In the genomic region with DNA sequence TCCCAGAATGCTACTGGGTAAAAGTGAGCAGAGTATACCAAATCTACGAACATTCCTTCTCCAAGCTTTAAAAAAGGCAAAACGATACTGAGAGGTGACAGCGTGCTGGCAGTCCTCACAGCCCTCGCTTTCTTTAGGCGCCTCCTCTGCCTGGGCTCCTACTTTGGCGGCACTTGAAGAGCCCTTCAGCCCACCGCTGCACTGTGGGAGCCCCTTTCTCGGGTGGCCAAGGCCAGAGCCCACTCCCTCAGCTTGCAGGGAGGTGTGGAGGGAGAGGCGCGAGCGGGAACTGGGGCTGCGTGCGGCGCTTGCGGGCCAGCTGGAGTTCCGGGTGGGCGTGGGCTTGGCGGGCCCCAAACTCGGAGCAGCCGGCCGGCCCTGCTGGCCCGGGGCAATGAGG, we compare ENCODE assay signal across 8 cellular contexts. TPM values are rescaled to one million over a fixed set of nuclear protein-coding genes. Genes with fewer than 3 reads are reported as not detected.
DNase-seq lines count a peak whose midpoint lies in the region; ATAC-seq and TF ChIP-seq lines count a peak whose summit lies in the region.
"Not testable (repeated sequence)": the region's sequence is repeated elsewhere in the genome, so short reads cannot be mapped to it uniquely, and the experiment has no call there.

No MANE protein-coding gene starts in this region.

- H3K27ac ChIP-seq in ascending aorta = peak overlapping the region; percentile 46 to 65
- H3K27ac ChIP-seq in right lobe of liver; rectal smooth muscle tissue (ENCODE audit: low read depth, low read length); subcutaneous abdominal adipose tissue (ENCODE audit: low read depth, low read length): not testable (repeated sequence)

- not testable (repeated sequence) for H3K36me3 ChIP-seq in ascending aorta; right lobe of liver; rectal smooth muscle tissue (ENCODE audit: control insufficient read depth, insufficient read depth, low read length); subcutaneous abdominal adipose tissue (ENCODE audit: control insufficient read depth in 5 of 5, insufficient read depth in 5 of 5, low read length in 5 of 5)

- POLR2A ChIA-PET in T-cell (lab: Charles Lee) = not testable (repeated sequence)

- H3K9me3 Mint-ChIP-seq in CD14-positive monocyte; T-cell; activated T-cell treated with anti-CD3 and anti-CD28 coated beads, Interleukin-2, amount 50 U/mL, for 4 hours: not testable (repeated sequence)

- not testable (repeated sequence) for H3K9ac ChIP-seq in rectal smooth muscle tissue (ENCODE audit: low read length)
- peak overlapping the region in 3 of 5 donors; percentile 13 to 51 (median 23) for H3K9ac ChIP-seq in subcutaneous abdominal adipose tissue (ENCODE audit: low read length in 5 of 5)

- intact Hi-C loops in CD14-positive monocyte (cut with micrococcal nuclease); ascending aorta (cut with DNase I); right lobe of liver (cut with DNase I): not testable (repeated sequence)

- not testable (repeated sequence) for DNase-seq in CD14-positive monocyte (ENCODE audit: low spot score); ascending aorta (ENCODE audit: low spot score in 2 of 2); epithelial cell of esophagus (ENCODE audit: low read depth)
- DNase-seq in T-cell (peak in 19 of 34 experiments; percentile 0 to 31 (median 8)), right lobe of liver (peak in 1 of 3 donors; percentile 17)
- peak; percentile 8 for DNase-seq in activated T-cell treated with anti-CD3 and anti-CD28 coated beads, Interleukin-2, amount 50 U/mL, for 4 hours

- H3K4me1 ChIP-seq in ascending aorta; right lobe of liver; subcutaneous abdominal adipose tissue (ENCODE audit: control insufficient read depth in 5 of 5, insufficient read depth in 5 of 5, low read length in 5 of 5): not testable (repeated sequence)
- peaks cover 11% of the 10 kb centered on the region for H3K4me1 ChIP-seq in rectal smooth muscle tissue (ENCODE audit: control insufficient read depth, insufficient read depth, low read length)

- H3K36me3 Mint-ChIP-seq in CD14-positive monocyte; T-cell; activated T-cell treated with anti-CD3 and anti-CD28 coated beads, Interleukin-2, amount 50 U/mL, for 4 hours (ENCODE audit: insufficient read depth): not testable (repeated sequence)

- 50% methylated on average over 7 of the region's 22 CpGs for WGBS in right lobe of liver (ENCODE audit: insufficient coverage, low coverage, low lambda C conversion rate, missing lambda C conversion rate)

- H3K4me3 ChIP-seq in ascending aorta (peak overlapping the region; percentile 32 to 73), epithelial cell of esophagus (ENCODE audit: low read length) (peak overlapping the region; percentile 21), right lobe of liver (peak overlapping the region; percentile 40 to 53 (median 51)), rectal smooth muscle tissue (ENCODE audit: low read length) (peak overlapping the region; percentile 32), subcutaneous abdominal adipose tissue (ENCODE audit: low read depth in 1 of 5, low read length in 5 of 5) (peak overlapping the region; percentile 33 to 67 (median 56))

- H3K4me1 Mint-ChIP-seq in CD14-positive monocyte; T-cell; activated T-cell treated with anti-CD3 and anti-CD28 coated beads, Interleukin-2, amount 50 U/mL, for 4 hours (ENCODE audit: low read depth): not testable (repeated sequence)

- TF ChIP-seq POLR2A in right lobe of liver (IDR thresholded peaks at IDR 0.05) = not testable (repeated sequence)

- not testable (repeated sequence) for H3K27me3 ChIP-seq in ascending aorta; right lobe of liver; rectal smooth muscle tissue (ENCODE audit: control insufficient read depth, insufficient read depth, low read length); subcutaneous abdominal adipose tissue (ENCODE audit: control insufficient read depth in 5 of 5, insufficient read depth in 4 of 5, low read length in 5 of 5)

- not testable (repeated sequence) for H3K27me3 Mint-ChIP-seq in CD14-positive monocyte (ENCODE audit: low read depth in 3 of 3); T-cell; activated T-cell treated with anti-CD3 and anti-CD28 coated beads, Interleukin-2, amount 50 U/mL, for 4 hours (ENCODE audit: low read depth)

- CTCF ChIA-PET in T-cell (lab: Charles Lee) = interaction anchor here (0.7 to 1.4 kb wide), 6 partner anchors 30 to 118 kb away, joined by 3 to 6 read pairs (median 4); no protein-coding TSS in a partner anchor

- H3K4me3 Mint-ChIP-seq in CD14-positive monocyte = peak overlapping the region; percentile 74 to 82
- H3K4me3 Mint-ChIP-seq in T-cell = peak overlapping the region; percentile 69 to 73 (median 70)
- peak overlapping the region; percentile 64 for H3K4me3 Mint-ChIP-seq in activated T-cell treated with anti-CD3 and anti-CD28 coated beads, Interleukin-2, amount 50 U/mL, for 4 hours

- TF ChIP-seq CTCF in CD14-positive monocyte (IDR thresholded peaks at IDR 0.05); ascending aorta (IDR thresholded peaks at IDR 0.05); epithelial cell of esophagus (IDR thresholded peaks at IDR 0.05; ENCODE audit: insufficient read depth, low read depth, low read length, missing control alignments); right lobe of liver (IDR thresholded peaks at IDR 0.05): not testable (repeated sequence)

- not testable (repeated sequence) for ATAC-seq in T-cell (replicated peaks in 1 of 4); activated T-cell treated with anti-CD3 and anti-CD28 coated beads, Interleukin-2, amount 50 U/mL, for 4 hours
- peak in 1 of 4 donors; percentile 15 for ATAC-seq in right lobe of liver

- peak overlapping the region in 1 of 7 donors; percentile 15 for H3K27ac Mint-ChIP-seq in CD14-positive monocyte
- H3K27ac Mint-ChIP-seq in T-cell = peak overlapping the region; percentile 64 to 66

- not testable (repeated sequence) for H3K9me3 ChIP-seq in ascending aorta; right lobe of liver; subcutaneous abdominal adipose tissue (ENCODE audit: control insufficient read depth in 5 of 5, low read length in 5 of 5)

RNA-seq across cellular contexts. Expression of a gene that starts 34.1 kb away (rescaled TPM):
- polyA plus RNA-seq in CD14-positive monocyte = 1 to 10 TPM; 1.5 to 2.5 TPM
- total RNA-seq in T-cell (10 to 100 TPM; 34.0 to 75.5 (median 42.5) TPM), ascending aorta (92.5 TPM), right lobe of liver (10 to 100 TPM in 1 of 6 experiments, 1 to 10 TPM in 5; 2.7 to 10.5 (median 5.3) TPM)
- total RNA-seq in activated T-cell treated with anti-CD3 and anti-CD28 coated beads, Interleukin-2, amount 50 U/mL, for 4 hours = 10 to 100 TPM; 50.8 to 83.7 (median 69.8) TPM
